ENCODE assay signal across 12 cellular contexts in the genomic region with DNA sequence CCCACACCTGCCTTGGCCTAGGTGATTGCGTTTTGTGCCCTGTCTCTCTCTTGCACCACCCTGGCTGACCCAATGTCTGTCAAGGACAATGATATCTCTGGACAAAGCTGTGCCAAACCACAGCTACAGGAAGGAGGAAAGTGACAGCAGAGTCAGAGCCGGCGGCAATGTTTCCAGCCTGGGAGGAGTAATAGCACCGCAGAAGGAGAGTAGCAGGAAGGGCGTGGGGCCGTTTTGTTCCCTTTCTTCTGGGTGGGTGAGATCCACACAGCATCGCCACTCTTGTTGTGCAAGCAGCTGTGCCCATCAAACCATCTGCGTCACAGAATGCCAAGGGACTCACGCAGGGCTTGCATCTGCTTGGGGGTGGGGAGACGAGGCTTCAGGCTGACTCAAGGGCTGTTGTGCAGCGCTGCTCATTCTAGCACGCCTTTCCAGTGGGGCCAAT.
DNase-seq lines count a peak whose midpoint lies in the region; ATAC-seq, FAIRE-seq and TF ChIP-seq lines count a peak whose summit lies in the region.
"Had no signal": no experiment of that assay in that cellular context is flagged by ENCODE, and none has a peak within 500 bp of the region (broad histone marks: within the 10 kb centered on the region; RNA-seq: fewer than 3 reads in every experiment).

No MANE protein-coding gene starts in this region.

- no peak for TF ChIP-seq CTCF in AG04449 (IDR thresholded peaks at IDR 0.05; ENCODE audit: insufficient read depth, low read length, missing control alignments)
- TF ChIP-seq CTCF in body of pancreas (IDR thresholded peaks at IDR 0.05): no peak
- no peak for TF ChIP-seq CTCF in colonic mucosa (IDR thresholded peaks at IDR 0.05)
- no peak for TF ChIP-seq CTCF in osteocyte (IDR thresholded peaks at IDR 0.05)

- peak; percentile 51 for DNase-seq in AG04449 (ENCODE audit: low read depth, low spot score)
- DNase-seq in NCI-H2029 (lab: John Stamatoyannopoulos, UW): peak; percentile 91
- peak in 3 of 4 donors; percentile 20 to 71 (median 23) for DNase-seq in body of pancreas
- peak; percentile 16 for DNase-seq in naive B cell
- DNase-seq in activated naive CD4-positive, alpha-beta T cell treated with anti-CD3 and anti-CD28 coated beads, Interleukin-2, amount 50 U/mL, for 72 hours (ENCODE audit: low spot score in 2 of 2): no peak
- no peak for DNase-seq in colonic mucosa
- DNase-seq in osteocyte (ENCODE audit: extremely low spot score, unreplicated experiment): no peak
- no peak for DNase-seq in HTR-8/SVneo (ENCODE audit: insufficient read length, low spot score)
- DNase-seq: activated CD4-positive, alpha-beta T cell treated with anti-CD3 and anti-CD28 coated beads, Interleukin-2, amount 50 U/mL, for 48 hours; activated naive CD8-positive, alpha-beta T cell treated with anti-CD3 and anti-CD28 coated beads, Interleukin-2, amount 10 ng/mL, durations not matched to agents 7 days and 5 days; NCI-H748 treated with DMSO at 0.1 percent for 48 hours; stimulated activated CD4-positive, alpha-beta T cell treated with anti-CD3 and anti-CD28 coated beads, Interleukin-12 subunit alpha, Interleukin-12 subunit beta, amount 100 ng/mL, for 4 hours had no signal

- 74 to 81% methylated on average over 7 to 8 of the region's 12 CpGs for WGBS in body of pancreas, 2 donors

- no peak for ATAC-seq in body of pancreas
- ATAC-seq in naive B cell (ENCODE audit: low read depth in 2 of 2): peak; percentile 61 to 76
- no peak for ATAC-seq in activated naive CD4-positive, alpha-beta T cell treated with anti-CD3 and anti-CD28 coated beads, Interleukin-2, amount 50 U/mL, for 72 hours

- H3K4me1 ChIP-seq in body of pancreas: no peaks in the 10 kb centered on the region
- no peaks in the 10 kb centered on the region for H3K4me1 ChIP-seq in colonic mucosa

- intact Hi-C loops in body of pancreas (cut with DNase I): no loop called here
- intact Hi-C loops in colonic mucosa (cut with DNase I): no loop called here

- POLR2A ChIA-PET in AG04449 (lab: Yijun Ruan, JAX): no interaction called here

- H3K36me3 Mint-ChIP-seq in naive B cell (peaks cover 0 to 9% of the 10 kb centered on the region in 2 donors), osteocyte (ENCODE audit: unreplicated experiment) (no peaks in the 10 kb centered on the region)
- H3K36me3 Mint-ChIP-seq in activated naive CD4-positive, alpha-beta T cell treated with anti-CD3 and anti-CD28 coated beads, Interleukin-2, amount 50 U/mL, for 72 hours: peaks cover 0 to 7% of the 10 kb centered on the region in 2 donors
- H3K36me3 Mint-ChIP-seq: activated naive CD8-positive, alpha-beta T cell treated with anti-CD3 and anti-CD28 coated beads, Interleukin-2, amount 10 ng/mL, durations not matched to agents 7 days and 5 days had no signal

- H3K27ac Mint-ChIP-seq in naive B cell (peak overlapping the region in 4 of 6 donors; percentile 5 to 79 (median 20)), osteocyte (ENCODE audit: unreplicated experiment) (no peak overlapping the region)
- no peak overlapping the region for H3K27ac Mint-ChIP-seq in activated naive CD4-positive, alpha-beta T cell treated with anti-CD3 and anti-CD28 coated beads, Interleukin-2, amount 50 U/mL, for 72 hours
- H3K27ac Mint-ChIP-seq: activated naive CD8-positive, alpha-beta T cell treated with anti-CD3 and anti-CD28 coated beads, Interleukin-2, amount 10 ng/mL, durations not matched to agents 7 days and 5 days had no signal

- no peak for TF ChIP-seq POLR2A in body of pancreas (IDR thresholded peaks at IDR 0.05)

- CTCF ChIA-PET in AG04449 (lab: Yijun Ruan, JAX): no interaction called here

- H3K4me1 Mint-ChIP-seq in naive B cell (peaks cover 5 to 23% (median 11%) of the 10 kb centered on the region in 3 donors), osteocyte (ENCODE audit: unreplicated experiment) (no peaks in the 10 kb centered on the region)
- H3K4me1 Mint-ChIP-seq: activated naive CD8-positive, alpha-beta T cell treated with anti-CD3 and anti-CD28 coated beads, Interleukin-2, amount 10 ng/mL, durations not matched to agents 7 days and 5 days had no signal

- peak overlapping the region in 1 of 2 donors; percentile 56 for H3K9ac ChIP-seq in colonic mucosa (ENCODE audit: low read depth in 2 of 2, low read length in 2 of 2)

- no peaks in the 10 kb centered on the region for H3K9me3 ChIP-seq in body of pancreas
- H3K9me3 ChIP-seq in colonic mucosa: no peaks in the 10 kb centered on the region

- H3K9me3 Mint-ChIP-seq in naive B cell (peaks cover 0 to 10% (median 2%) of the 10 kb centered on the region in 7 donors), osteocyte (ENCODE audit: unreplicated experiment) (no peaks in the 10 kb centered on the region)
- H3K9me3 Mint-ChIP-seq in activated naive CD4-positive, alpha-beta T cell treated with anti-CD3 and anti-CD28 coated beads, Interleukin-2, amount 50 U/mL, for 72 hours: peaks cover 21 to 28% of the 10 kb centered on the region in 2 donors

- FAIRE-seq in HTR-8/SVneo (lab: Jason Lieb, UNC): no peak

- H3K27me3 ChIP-seq in body of pancreas (no peaks in the 10 kb centered on the region), colonic mucosa (no peaks in the 10 kb centered on the region)

- H3K27me3 Mint-ChIP-seq in naive B cell: peaks cover 5 to 36% (median 35%) of the 10 kb centered on the region in 3 donors
- H3K27me3 Mint-ChIP-seq in osteocyte (ENCODE audit: unreplicated experiment): peaks cover 17% of the 10 kb centered on the region
- H3K27me3 Mint-ChIP-seq: activated naive CD8-positive, alpha-beta T cell treated with anti-CD3 and anti-CD28 coated beads, Interleukin-2, amount 10 ng/mL, durations not matched to agents 7 days and 5 days had no signal

- H3K4me3 ChIP-seq in AG04449 (ENCODE audit: low read depth, low read length): peak overlapping the region; percentile 3; the same call in 1 of the 2 replicates
- H3K4me3 ChIP-seq in body of pancreas: no peak overlapping the region
- H3K4me3 ChIP-seq in colonic mucosa: no peak overlapping the region

- no peak overlapping the region for H3K27ac ChIP-seq in body of pancreas
- no peak overlapping the region for H3K27ac ChIP-seq in colonic mucosa

- H3K36me3 ChIP-seq in body of pancreas (replicated peaks in 1 of 2; ENCODE audit: insufficient read depth in 1 of 2, low read depth in 2 of 2) (no peaks in the 10 kb centered on the region), colonic mucosa (no peaks in the 10 kb centered on the region)

- peak overlapping the region in 1 of 8 donors; percentile 53 for H3K4me3 Mint-ChIP-seq in naive B cell
- H3K4me3 Mint-ChIP-seq in osteocyte (ENCODE audit: unreplicated experiment): no peak overlapping the region
- H3K4me3 Mint-ChIP-seq: activated naive CD8-positive, alpha-beta T cell treated with anti-CD3 and anti-CD28 coated beads, Interleukin-2, amount 10 ng/mL, durations not matched to agents 7 days and 5 days had no signal

Comparison
In these comparisons a context has a peak if more than half of its experiments do, and no peak if none do; other contexts are left out.
1. DNase-seq: peak in AG04449 (single experiment), NCI-H2029 (single experiment), body of pancreas (3 of 4) and naive B cell (single experiment); none in activated naive CD4-positive, alpha-beta T cell treated with anti-CD3 and anti-CD28 coated beads, Interleukin-2, amount 50 U/mL, for 72 hours (0 of 2), colonic mucosa (single experiment), osteocyte (single experiment) and HTR-8/SVneo (single experiment).
2. ATAC-seq: peak in naive B cell (2 of 2); none in body of pancreas (single experiment) and activated naive CD4-positive, alpha-beta T cell treated with anti-CD3 and anti-CD28 coated beads, Interleukin-2, amount 50 U/mL, for 72 hours (0 of 2).
3. H3K27ac Mint-ChIP-seq: peak in naive B cell (4 of 6); none in activated naive CD4-positive, alpha-beta T cell treated with anti-CD3 and anti-CD28 coated beads, Interleukin-2, amount 50 U/mL, for 72 hours (0 of 2) and osteocyte (single experiment).